27 cellular contexts compared by ENCODE assay signal in the genomic region with DNA sequence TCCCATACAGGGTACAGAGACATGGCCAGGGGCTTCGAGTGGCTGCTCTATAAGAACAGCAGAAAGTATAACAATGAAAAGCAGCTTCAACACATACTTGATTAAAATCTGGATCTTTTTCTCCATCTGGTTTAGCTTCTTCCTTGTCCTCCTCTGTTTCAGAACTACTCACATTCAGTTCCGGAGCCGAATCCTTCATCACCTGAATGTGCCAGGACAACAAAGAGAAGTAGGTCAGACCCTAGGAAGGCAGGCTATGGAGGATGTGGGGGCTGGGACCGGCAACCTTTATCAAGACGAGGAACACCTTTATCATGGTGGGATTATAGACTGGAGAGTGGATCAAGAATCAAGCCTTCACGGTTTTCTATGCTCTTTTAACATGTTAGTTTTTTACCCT. TPM values are rescaled to one million over a fixed set of nuclear protein-coding genes. Genes with fewer than 3 reads are reported as not detected.
"Had no signal": no experiment of that assay in that cellular context is flagged by ENCODE, and none has a peak within 500 bp of the region (broad histone marks: within the 10 kb centered on the region; RNA-seq: fewer than 3 reads in every experiment).

No MANE protein-coding gene starts in this region.

- H3K4me3 ChIP-seq: ascending aorta, cardiac muscle cell, PC-9 had no signal

- H3K4me2 ChIP-seq: PC-9 had no signal

- H3K27me3 Mint-ChIP-seq: activated CD4-positive, alpha-beta T cell treated with anti-CD3 and anti-CD28 coated beads, Interleukin-2, amount 10 ng/mL, durations not matched to agents 24 days and 14 days; activated naive CD4-positive, alpha-beta T cell treated with anti-CD3 and anti-CD28 coated beads, Interleukin-2, amount 50 U/mL, for 24 hours; activated naive CD8-positive, alpha-beta T cell treated with anti-CD3 and anti-CD28 coated beads, Interleukin-2, amount 10 ng/mL, durations not matched to agents 7 days and 5 days; central memory CD8-positive, alpha-beta T cell had no signal

- H3K9me3 Mint-ChIP-seq: activated CD4-positive, alpha-beta T cell treated with anti-CD3 and anti-CD28 coated beads, Interleukin-2, amount 10 ng/mL, durations not matched to agents 24 days and 14 days; activated naive CD4-positive, alpha-beta T cell treated with anti-CD3 and anti-CD28 coated beads, Interleukin-2, amount 50 U/mL, for 24 hours; activated naive CD8-positive, alpha-beta T cell treated with anti-CD3 and anti-CD28 coated beads, Interleukin-2, amount 10 ng/mL, durations not matched to agents 7 days and 5 days; activated T-helper 2 cell treated with anti-CD3 and anti-CD28 coated beads, Interferon-gamma antibody, Interleukin-2, Interleukin-4, amounts not matched to agents 10 μg/mL and 5 μg/mL and 100 μg/mL, durations not matched to agents 14 hours and 24 hours and 36 hours; central memory CD8-positive, alpha-beta T cell had no signal

- H3K4me1 Mint-ChIP-seq: central memory CD8-positive, alpha-beta T cell had no signal

- H3K4me3 Mint-ChIP-seq: activated CD4-positive, alpha-beta T cell treated with anti-CD3 and anti-CD28 coated beads, Interleukin-2, amount 10 ng/mL, durations not matched to agents 24 days and 14 days; activated naive CD4-positive, alpha-beta T cell treated with anti-CD3 and anti-CD28 coated beads, Interleukin-2, amount 50 U/mL, for 24 hours; activated naive CD8-positive, alpha-beta T cell treated with anti-CD3 and anti-CD28 coated beads, Interleukin-2, amount 10 ng/mL, durations not matched to agents 7 days and 5 days; central memory CD8-positive, alpha-beta T cell had no signal

- H3K9me3 ChIP-seq: ascending aorta had no signal

- H3K27ac Mint-ChIP-seq: activated CD4-positive, alpha-beta T cell treated with anti-CD3 and anti-CD28 coated beads, Interleukin-2, amount 10 ng/mL, durations not matched to agents 24 days and 14 days; activated naive CD4-positive, alpha-beta T cell treated with anti-CD3 and anti-CD28 coated beads, Interleukin-2, amount 50 U/mL, for 24 hours; activated naive CD8-positive, alpha-beta T cell treated with anti-CD3 and anti-CD28 coated beads, Interleukin-2, amount 10 ng/mL, durations not matched to agents 7 days and 5 days; activated T-helper 2 cell treated with anti-CD3 and anti-CD28 coated beads, Interferon-gamma antibody, Interleukin-2, Interleukin-4, amounts not matched to agents 10 μg/mL and 5 μg/mL and 100 μg/mL, durations not matched to agents 14 hours and 24 hours and 36 hours had no signal

- H2AFZ ChIP-seq: PC-9 had no signal

- H3K4me1 ChIP-seq: ascending aorta had no signal

- DNase-seq: activated CD4-positive, alpha-beta T cell treated with anti-CD3 and anti-CD28 coated beads, Interleukin-2, amount 10 ng/mL, durations not matched to agents 24 days and 14 days; activated CD4-positive, alpha-beta T cell treated with anti-CD3 and anti-CD28 coated beads, Interleukin-2, amount 50 U/mL, for 4 hours; activated CD8-positive, alpha-beta memory T cell treated with anti-CD3 and anti-CD28 coated beads, Interleukin-2, amount 50 U/mL, for 48 hours; activated gamma-delta T cell; activated naive CD4-positive, alpha-beta T cell treated with Interleukin-2 at 50 U/mL for 16 hours; activated naive CD8-positive, alpha-beta T cell treated with anti-CD3 and anti-CD28 coated beads, Interleukin-2, amount 10 ng/mL, durations not matched to agents 7 days and 5 days; amygdala; NCI-H1105 treated with DMSO at 0.1 percent for 48 hours; NCI-H1436; NCI-H1694; NCI-H1930; NCI-H2081 treated with DMSO at 0.1 percent for 48 hours; NCI-H226; NCI-H524 treated with DMSO at 0.1 percent for 48 hours; NCI-H748 treated with DMSO at 0.1 percent for 48 hours; NK-92 treated with Interleukin-12 subunit alpha and Interleukin-12 subunit beta, amount 100 ng/mL, for 24 hours; PC-9; Right ventricle myocardium superior; SW 1271; T1000; WERI-Rb-1 had no signal

- H3K27ac ChIP-seq: ascending aorta, cardiac muscle cell, PC-9, WERI-Rb-1 had no signal

- H3K27me3 ChIP-seq: ascending aorta, cardiac muscle cell had no signal

RNA-seq across cellular contexts. Expression of a gene that starts 32.2 kb away (rescaled TPM):
- total RNA-seq: OCI-LY7 had no signal
